In genomic region chr11:114236829-114237228, GRCh38 we compare ENCODE assay signal across 26 cellular contexts. TPM values are rescaled to one million over a fixed set of nuclear protein-coding genes. Genes with fewer than 3 reads are reported as not detected.
DNase-seq lines count a peak whose midpoint lies in the region; ATAC-seq and TF ChIP-seq lines count a peak whose summit lies in the region.
"Had no signal": no experiment of that assay in that cellular context is flagged by ENCODE, and none has a peak within 500 bp of the region (broad histone marks: within the 10 kb centered on the region; RNA-seq: fewer than 3 reads in every experiment).

No MANE protein-coding gene starts in this region.

- no peak overlapping the region for H3K27ac ChIP-seq in mammary epithelial cell (ENCODE audit: insufficient read depth, low read depth, low read length)
- H3K27ac ChIP-seq in OCI-LY7 (ENCODE audit: low read depth, low read length, poor library complexity, severe bottlenecking), result no peak overlapping the region
- H3K27ac ChIP-seq: Peyer's patch, SK-N-MC had no signal

- no peaks in the 10 kb centered on the region for H3K9me3 Mint-ChIP-seq in MCF 10A (ENCODE audit: unreplicated experiment)
- H3K9me3 Mint-ChIP-seq in stimulated activated effector memory CD8-positive, alpha-beta T cell treated with anti-CD3 and anti-CD28 coated beads, Interleukin-12 subunit alpha, Interleukin-12 subunit beta, amount 100 ng/mL, for 72 hours, result no peaks in the 10 kb centered on the region
- H3K9me3 Mint-ChIP-seq: activated naive CD4-positive, alpha-beta T cell treated with anti-CD3 and anti-CD28 coated beads, Interleukin-2, amount 10 ng/mL, durations not matched to agents 7 days and 5 days; endodermal cell; nephron had no signal

- in situ Hi-C loops in mammary epithelial cell (cut with MboI; ENCODE audit: low sequenced_read_pairs in 2 of 2), result no loop called here

- H3K27me3 ChIP-seq in mammary epithelial cell (ENCODE audit: insufficient read depth, low read length), result no peaks in the 10 kb centered on the region
- H3K27me3 ChIP-seq: Peyer's patch had no signal

- H2AFZ ChIP-seq in mammary epithelial cell (ENCODE audit: low read depth, low read length) (no peak overlapping the region), OCI-LY7 (ENCODE audit: low read length) (no peak overlapping the region)

- dilution Hi-C loops in mammary epithelial cell (cut with HindIII; ENCODE audit: low sequenced_read_pairs), result no loop called here

- H3K79me2 ChIP-seq in mammary epithelial cell (ENCODE audit: insufficient read depth, low read length) (no peaks in the 10 kb centered on the region), OCI-LY7 (ENCODE audit: insufficient read depth, low read depth, low read length) (no peaks in the 10 kb centered on the region)

- 63% methylated on average over 3 of the region's 3 CpGs for WGBS in mammary epithelial cell (ENCODE audit: low coverage, missing lambda C conversion rate)

- H3K4me3 Mint-ChIP-seq in MCF 10A (ENCODE audit: unreplicated experiment), result peak overlapping the region; percentile 15
- H3K4me3 Mint-ChIP-seq in stimulated activated effector memory CD8-positive, alpha-beta T cell treated with anti-CD3 and anti-CD28 coated beads, Interleukin-12 subunit alpha, Interleukin-12 subunit beta, amount 100 ng/mL, for 72 hours, result no peak overlapping the region
- H3K4me3 Mint-ChIP-seq: activated CD8-positive, alpha-beta T cell treated with anti-CD3 and anti-CD28 coated beads, Interleukin-2, amount 10 ng/mL, durations not matched to agents 7 days and 5 days; activated naive CD4-positive, alpha-beta T cell treated with anti-CD3 and anti-CD28 coated beads, Interleukin-2, amount 10 ng/mL, durations not matched to agents 7 days and 5 days; endodermal cell; nephron had no signal

- H3K27ac Mint-ChIP-seq in MCF 10A (ENCODE audit: low read depth, unreplicated experiment), result peak overlapping the region; percentile 14
- peak overlapping the region; percentile 43 for H3K27ac Mint-ChIP-seq in stimulated activated effector memory CD8-positive, alpha-beta T cell treated with anti-CD3 and anti-CD28 coated beads, Interleukin-12 subunit alpha, Interleukin-12 subunit beta, amount 100 ng/mL, for 72 hours
- H3K27ac Mint-ChIP-seq: activated CD8-positive, alpha-beta T cell treated with anti-CD3 and anti-CD28 coated beads, Interleukin-2, amount 10 ng/mL, durations not matched to agents 7 days and 5 days; activated naive CD4-positive, alpha-beta T cell treated with anti-CD3 and anti-CD28 coated beads, Interleukin-2, amount 10 ng/mL, durations not matched to agents 7 days and 5 days; endodermal cell; nephron; progenitor cell of endocrine pancreas had no signal

- CTCF ChIA-PET in MCF 10A (lab: Yijun Ruan, JAX) (interaction anchor here (1.2 kb wide), 1 partner anchor 23 kb away, joined by 3 read pairs; no protein-coding TSS in a partner anchor), mammary epithelial cell (lab: Charles Lee; ENCODE audit: low non-redundant PET) (no interaction called here), OCI-LY7 (lab: Charles Lee; ENCODE audit: unreplicated experiment) (no interaction called here)

- H3K9ac ChIP-seq in mammary epithelial cell (ENCODE audit: insufficient read depth, low read length), result no peak overlapping the region

- no peaks in the 10 kb centered on the region for H3K36me3 Mint-ChIP-seq in MCF 10A (ENCODE audit: insufficient read depth, unreplicated experiment)
- H3K36me3 Mint-ChIP-seq in stimulated activated effector memory CD8-positive, alpha-beta T cell treated with anti-CD3 and anti-CD28 coated beads, Interleukin-12 subunit alpha, Interleukin-12 subunit beta, amount 100 ng/mL, for 72 hours, result peaks cover 44% of the 10 kb centered on the region
- H3K36me3 Mint-ChIP-seq: activated naive CD4-positive, alpha-beta T cell treated with anti-CD3 and anti-CD28 coated beads, Interleukin-2, amount 10 ng/mL, durations not matched to agents 7 days and 5 days had no signal

- H3K9me2 ChIP-seq in OCI-LY7 (ENCODE audit: insufficient read depth, low read length), result no peaks in the 10 kb centered on the region

- no peaks in the 10 kb centered on the region for H3K27me3 Mint-ChIP-seq in MCF 10A (ENCODE audit: insufficient read depth, unreplicated experiment)
- H3K27me3 Mint-ChIP-seq: progenitor cell of endocrine pancreas had no signal

- no peaks in the 10 kb centered on the region for H3K9me3 ChIP-seq in mammary epithelial cell (replicated peaks; ENCODE audit: insufficient read depth, low read length)
- H3K9me3 ChIP-seq in OCI-LY7 (ENCODE audit: low read length), result no peaks in the 10 kb centered on the region
- H3K9me3 ChIP-seq: BE2C, Peyer's patch had no signal

- ATAC-seq in stimulated activated effector memory CD8-positive, alpha-beta T cell treated with anti-CD3 and anti-CD28 coated beads, Interleukin-12 subunit alpha, Interleukin-12 subunit beta, amount 100 ng/mL, for 72 hours, result no peak
- ATAC-seq in HG02884 (IDR thresholded peaks at IDR 0.05; ENCODE audit: unreplicated experiment), result no peak
- ATAC-seq in HG03378 (IDR thresholded peaks at IDR 0.05; ENCODE audit: unreplicated experiment), result no peak
- ATAC-seq: activated CD8-positive, alpha-beta T cell treated with anti-CD3 and anti-CD28 coated beads, Interleukin-2, amount 10 ng/mL, durations not matched to agents 7 days and 5 days had no signal

- H3K4me3 ChIP-seq in mammary epithelial cell (replicated peaks in 1 of 3; ENCODE audit: insufficient read depth in 1 of 3, low read depth in 2 of 3, low read length in 3 of 3) (no peak overlapping the region), choroid plexus epithelial cell (ENCODE audit: low read depth, low read length) (no peak overlapping the region), OCI-LY7 (ENCODE audit: low read depth, low read length, poor library complexity, severe bottlenecking) (no peak overlapping the region)
- H3K4me3 ChIP-seq: Peyer's patch, SK-N-MC had no signal

- H4K20me1 ChIP-seq in mammary epithelial cell (ENCODE audit: insufficient read depth, low read length) (no peaks in the 10 kb centered on the region), OCI-LY7 (ENCODE audit: insufficient read depth, low read length) (no peaks in the 10 kb centered on the region)

- H3K4me2 ChIP-seq in mammary epithelial cell (ENCODE audit: insufficient read depth, low read depth, low read length) (no peak overlapping the region), OCI-LY7 (ENCODE audit: low read length) (no peak overlapping the region)

- peaks cover 54% of the 10 kb centered on the region for H3K4me1 Mint-ChIP-seq in MCF 10A (ENCODE audit: insufficient read depth, unreplicated experiment)
- peaks cover 27% of the 10 kb centered on the region for H3K4me1 Mint-ChIP-seq in stimulated activated effector memory CD8-positive, alpha-beta T cell treated with anti-CD3 and anti-CD28 coated beads, Interleukin-12 subunit alpha, Interleukin-12 subunit beta, amount 100 ng/mL, for 72 hours
- H3K4me1 Mint-ChIP-seq: activated naive CD4-positive, alpha-beta T cell treated with anti-CD3 and anti-CD28 coated beads, Interleukin-2, amount 10 ng/mL, durations not matched to agents 7 days and 5 days had no signal

- POLR2A ChIA-PET in MCF 10A (lab: Yijun Ruan, JAX) (interaction anchor here (0.7 to 1.2 kb wide), 3 partner anchors 13 to 74 kb away, joined by 3 read pairs; no protein-coding TSS in a partner anchor), OCI-LY7 (lab: Charles Lee) (no interaction called here)

- no peaks in the 10 kb centered on the region for H3K4me1 ChIP-seq in mammary epithelial cell (ENCODE audit: insufficient read depth, low read length)
- H3K4me1 ChIP-seq in OCI-LY7 (ENCODE audit: insufficient read depth, low read length, poor library complexity, severe bottlenecking), result no peaks in the 10 kb centered on the region
- H3K4me1 ChIP-seq: BE2C had no signal

- DNase-seq in MCF 10A (ENCODE audit: unreplicated experiment) (peak; percentile 87), mammary epithelial cell (no peak), choroid plexus epithelial cell (ENCODE audit: low read depth) (peak; percentile 73), iris pigment epithelial cell (ENCODE audit: low read depth) (peak; percentile 79), OCI-LY7 (ENCODE audit: low spot score) (no peak)
- DNase-seq in stimulated activated effector memory CD8-positive, alpha-beta T cell treated with anti-CD3 and anti-CD28 coated beads, Interleukin-12 subunit alpha, Interleukin-12 subunit beta, amount 100 ng/mL, for 72 hours (ENCODE audit: low spot score in 2 of 2), result no peak
- DNase-seq: activated CD4-positive, CD25-positive, alpha-beta regulatory T cell; activated CD8-positive, alpha-beta T cell treated with anti-CD3 and anti-CD28 coated beads, Interleukin-2, amount 10 ng/mL, durations not matched to agents 7 days and 5 days; activated naive CD4-positive, alpha-beta T cell treated with anti-CD3 and anti-CD28 coated beads, Interleukin-2, amount 10 ng/mL, durations not matched to agents 7 days and 5 days; activated T-cell treated with anti-CD3 and anti-CD28 coated beads, Interleukin-2, amount 50 U/mL, for 1 hour; BE2C; COR-L47; endodermal cell; Karpas-422; mesendoderm; NCI-H1092; NCI-H2029; NCI-H345; Peyer's patch; substantia nigra; T-helper 9 cell had no signal

- intact Hi-C loops in MCF 10A (cut with micrococcal nuclease) (no loop called here), mammary epithelial cell (cut with micrococcal nuclease) (no loop called here), OCI-LY7 (cut with micrococcal nuclease; ENCODE audit: unreplicated experiment) (no loop called here)

- TF ChIP-seq CTCF in MCF 10A (IDR thresholded peaks at IDR 0.05; ENCODE audit: unreplicated experiment), result no peak
- no peak for TF ChIP-seq CTCF in mammary epithelial cell (conservative IDR thresholded peaks at IDR 0.05 in 1 of 2, IDR thresholded peaks at IDR 0.05 in 1 of 2; ENCODE audit: extremely low read depth in 1 of 2, insufficient read depth in 1 of 2, low read depth in 1 of 2, low read length in 2 of 2)
- TF ChIP-seq CTCF in choroid plexus epithelial cell (conservative IDR thresholded peaks at IDR 0.05; ENCODE audit: low read depth, low read length), result no peak
- no peak for TF ChIP-seq CTCF in OCI-LY7 (conservative IDR thresholded peaks at IDR 0.05; ENCODE audit: low read length)

- H3K36me3 ChIP-seq in mammary epithelial cell (ENCODE audit: insufficient read depth, low read length), result no peaks in the 10 kb centered on the region
- no peaks in the 10 kb centered on the region for H3K36me3 ChIP-seq in OCI-LY7 (ENCODE audit: insufficient read depth, low read length)
- H3K36me3 ChIP-seq: BE2C had no signal

- no TSS peak for BruUV-seq in MCF 10A (replicated peaks; lab: Mats Ljungman, UMichigan)
- BruUV-seq in mammary epithelial cell (replicated peaks; lab: Mats Ljungman, UMichigan), result no TSS peak
- no TSS peak for BruUV-seq in OCI-LY7 (replicated peaks; lab: Mats Ljungman, UMichigan)

RNA-seq across cellular contexts. Expression of gene NNMT, which starts 59.4 kb away (rescaled TPM):
- 429 and 638 TPM in 2 replicates for total RNA-seq in MCF 10A (2022)
- total RNA-seq in mammary epithelial cell, result 100 to 1,000 TPM; 131 to 605 TPM
- polyA plus RNA-seq in mammary epithelial cell, result 130 TPM
- 88.0 TPM for polyA minus RNA-seq in mammary epithelial cell
- not detected in 2 replicates for total RNA-seq in OCI-LY7 (2014; rRNA removed; shearing (Covaris generic))
- total RNA-seq in OCI-LY7 (2022), result not detected in 2 replicates
- total RNA-seq: activated CD8-positive, alpha-beta T cell treated with anti-CD3 and anti-CD28 coated beads, Interleukin-2, amount 10 ng/mL, durations not matched to agents 7 days and 5 days; endodermal cell had no signal

Comparison
In these comparisons a context has a peak if more than half of its experiments do, and no peak if none do; other contexts are left out.
1. DNase-seq: peak in MCF 10A (single experiment), choroid plexus epithelial cell (single experiment) and iris pigment epithelial cell (single experiment); none in mammary epithelial cell (single experiment), stimulated activated effector memory CD8-positive, alpha-beta T cell treated with anti-CD3 and anti-CD28 coated beads, Interleukin-12 subunit alpha, Interleukin-12 subunit beta, amount 100 ng/mL, for 72 hours (0 of 2) and OCI-LY7 (single experiment).
2. RNA of gene NNMT, which starts 59.4 kb away (total RNA-seq): 429 to 638 TPM in MCF 10A and 131 to 605 TPM in mammary epithelial cell; not detected in OCI-LY7; every median in the first group is over 100 times any median in the second.